ENCODE assay signal across 2 cellular contexts in genomic region chr6:35427851-35428321, GRCh38.
TF ChIP-seq lines count a peak whose summit lies in the region.

No MANE protein-coding gene starts in this region.

TF ChIP-seq in SK-N-SH, 30 proteins besides CTCF, POLR2A, EP300 and RAD21 (continued from another document):
- TF ChIP-seq FOSL2 (IDR thresholded peaks at IDR 0.05; ENCODE audit: borderline replicate concordance, low read depth) = no peak
- TF ChIP-seq TAF1 (IDR thresholded peaks at IDR 0.05; ENCODE audit: borderline replicate concordance, low read depth, low read length) = no peak
- TF ChIP-seq JUND (IDR thresholded peaks at IDR 0.05) = no peak
- no peak for TF ChIP-seq GATA2 (CRISPR knock-in tag; IDR thresholded peaks at IDR 0.05)
- TF ChIP-seq TCF12 (IDR thresholded peaks at IDR 0.05) = no peak

TF ChIP-seq in SK-N-SH treated with all-trans-retinoic acid at 6 μM for 48 hours, 23 proteins besides CTCF, POLR2A, EP300 and RAD21:
- TF ChIP-seq ARNTL (CRISPR knock-in tag; IDR thresholded peaks at IDR 0.05; ENCODE audit: borderline replicate concordance, low read depth) (no peak), ZC3H10 (CRISPR knock-in tag; IDR thresholded peaks at IDR 0.05) (no peak), CSDC2 (CRISPR knock-in tag; IDR thresholded peaks at IDR 0.05) (no peak), ISL1 (CRISPR knock-in tag; IDR thresholded peaks at IDR 0.05) (no peak), OSR1 (CRISPR knock-in tag; IDR thresholded peaks at IDR 0.05) (no peak), ZFP30 (CRISPR knock-in tag; IDR thresholded peaks at IDR 0.05) (no peak), ESRRG (CRISPR knock-in tag; IDR thresholded peaks at IDR 0.05) (no peak), GLIS3 (CRISPR knock-in tag; IDR thresholded peaks at IDR 0.05) (no peak), ZFP3 (CRISPR knock-in tag; IDR thresholded peaks at IDR 0.05) (no peak), ZNF565 (CRISPR knock-in tag; conservative IDR thresholded peaks at IDR 0.05; ENCODE audit: low read depth) (no peak), ZNF8 (CRISPR knock-in tag; IDR thresholded peaks at IDR 0.05) (no peak), TOX (CRISPR knock-in tag; IDR thresholded peaks at IDR 0.05; ENCODE audit: borderline replicate concordance) (no peak), ZNF70 (CRISPR knock-in tag; IDR thresholded peaks at IDR 0.05) (no peak), TCF4 (CRISPR knock-in tag; IDR thresholded peaks at IDR 0.05; ENCODE audit: borderline replicate concordance) (no peak), RARB (CRISPR knock-in tag; IDR thresholded peaks at IDR 0.05) (no peak), PPARA (CRISPR knock-in tag; IDR thresholded peaks at IDR 0.05; ENCODE audit: borderline replicate concordance) (no peak), POU6F1 (CRISPR knock-in tag; IDR thresholded peaks at IDR 0.05; ENCODE audit: borderline replicate concordance, low read depth) (no peak)
- TF ChIP-seq, protein P1, sequence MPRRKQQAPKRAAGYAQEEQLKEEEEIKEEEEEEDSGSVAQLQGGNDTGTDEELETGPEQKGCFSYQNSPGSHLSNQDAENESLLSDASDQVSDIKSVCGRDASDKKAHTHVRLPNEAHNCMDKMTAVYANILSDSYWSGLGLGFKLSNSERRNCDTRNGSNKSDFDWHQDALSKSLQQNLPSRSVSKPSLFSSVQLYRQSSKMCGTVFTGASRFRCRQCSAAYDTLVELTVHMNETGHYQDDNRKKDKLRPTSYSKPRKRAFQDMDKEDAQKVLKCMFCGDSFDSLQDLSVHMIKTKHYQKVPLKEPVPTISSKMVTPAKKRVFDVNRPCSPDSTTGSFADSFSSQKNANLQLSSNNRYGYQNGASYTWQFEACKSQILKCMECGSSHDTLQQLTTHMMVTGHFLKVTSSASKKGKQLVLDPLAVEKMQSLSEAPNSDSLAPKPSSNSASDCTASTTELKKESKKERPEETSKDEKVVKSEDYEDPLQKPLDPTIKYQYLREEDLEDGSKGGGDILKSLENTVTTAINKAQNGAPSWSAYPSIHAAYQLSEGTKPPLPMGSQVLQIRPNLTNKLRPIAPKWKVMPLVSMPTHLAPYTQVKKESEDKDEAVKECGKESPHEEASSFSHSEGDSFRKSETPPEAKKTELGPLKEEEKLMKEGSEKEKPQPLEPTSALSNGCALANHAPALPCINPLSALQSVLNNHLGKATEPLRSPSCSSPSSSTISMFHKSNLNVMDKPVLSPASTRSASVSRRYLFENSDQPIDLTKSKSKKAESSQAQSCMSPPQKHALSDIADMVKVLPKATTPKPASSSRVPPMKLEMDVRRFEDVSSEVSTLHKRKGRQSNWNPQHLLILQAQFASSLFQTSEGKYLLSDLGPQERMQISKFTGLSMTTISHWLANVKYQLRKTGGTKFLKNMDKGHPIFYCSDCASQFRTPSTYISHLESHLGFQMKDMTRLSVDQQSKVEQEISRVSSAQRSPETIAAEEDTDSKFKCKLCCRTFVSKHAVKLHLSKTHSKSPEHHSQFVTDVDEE (CRISPR knock-in tag; IDR thresholded peaks at IDR 0.05) = no peak
- TF ChIP-seq, protein P2, sequence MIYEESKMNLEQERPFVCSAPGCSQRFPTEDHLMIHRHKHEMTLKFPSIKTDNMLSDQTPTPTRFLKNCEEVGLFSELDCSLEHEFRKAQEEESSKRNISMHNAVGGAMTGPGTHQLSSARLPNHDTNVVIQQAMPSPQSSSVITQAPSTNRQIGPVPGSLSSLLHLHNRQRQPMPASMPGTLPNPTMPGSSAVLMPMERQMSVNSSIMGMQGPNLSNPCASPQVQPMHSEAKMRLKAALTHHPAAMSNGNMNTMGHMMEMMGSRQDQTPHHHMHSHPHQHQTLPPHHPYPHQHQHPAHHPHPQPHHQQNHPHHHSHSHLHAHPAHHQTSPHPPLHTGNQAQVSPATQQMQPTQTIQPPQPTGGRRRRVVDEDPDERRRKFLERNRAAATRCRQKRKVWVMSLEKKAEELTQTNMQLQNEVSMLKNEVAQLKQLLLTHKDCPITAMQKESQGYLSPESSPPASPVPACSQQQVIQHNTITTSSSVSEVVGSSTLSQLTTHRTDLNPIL (CRISPR knock-in tag; IDR thresholded peaks at IDR 0.05; ENCODE audit: low read depth) = no peak
